ENCODE assay signal across 8 cellular contexts in the genomic region with DNA sequence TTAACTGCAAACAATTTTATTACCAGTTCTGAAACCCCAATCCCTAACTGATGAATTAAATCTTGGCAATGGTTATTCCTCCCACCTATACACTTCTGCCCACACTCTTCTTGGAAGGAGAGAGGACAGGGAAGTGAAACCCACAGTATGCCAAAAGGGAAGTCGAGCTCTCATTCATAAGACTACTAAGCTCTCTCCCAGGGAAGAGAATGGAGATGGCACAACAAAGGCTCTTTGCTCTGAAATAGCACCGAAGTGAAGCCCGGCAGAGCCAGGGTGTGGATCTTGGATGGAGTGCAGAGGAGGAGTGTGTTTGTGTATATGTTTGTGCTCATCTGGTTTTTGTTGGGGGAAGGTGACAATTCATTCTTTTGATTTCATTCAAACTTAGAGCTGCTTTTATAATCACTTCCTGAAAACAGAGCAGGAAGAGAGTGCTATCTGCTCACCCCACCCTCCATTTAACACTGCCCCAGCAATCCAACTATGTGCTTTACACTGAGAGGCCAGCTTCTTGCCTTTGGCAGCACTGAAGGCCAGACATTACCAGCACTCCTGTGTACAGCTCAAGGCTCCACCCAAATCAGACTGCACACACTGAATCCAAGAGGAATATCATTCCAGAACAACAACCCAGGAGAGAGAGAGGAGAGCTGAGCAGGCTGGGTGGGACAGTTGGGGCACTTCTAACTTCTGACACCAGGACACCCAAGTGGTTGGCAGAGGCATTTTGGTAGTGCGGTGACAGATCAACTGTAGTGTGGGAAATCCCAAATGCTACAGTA.
DNase-seq lines count a peak whose midpoint lies in the region; ATAC-seq and TF ChIP-seq lines count a peak whose summit lies in the region.

No MANE protein-coding gene starts in this region.

- DNase-seq in T-helper 2 cell treated with Interferon-gamma antibody and Interleukin-4, amounts not matched to agents 5 μg/mL and 100 μg/mL, for 36 hours (ENCODE audit: low spot score) = no peak
- no peak for DNase-seq in T-helper 2 cell
- no peak for DNase-seq in activated CD8-positive, alpha-beta T cell treated with anti-CD3 and anti-CD28 coated beads for 36 hours
- DNase-seq in heart right ventricle = peak in 1 of 2 donors; percentile 19
- DNase-seq in spleen = no peak
- DNase-seq in erythroblast (lab: John Stamatoyannopoulos, UW) = no peak

- no peaks in the 10 kb centered on the region for H3K9me3 ChIP-seq in heart right ventricle
- H3K9me3 ChIP-seq in spleen = no peaks in the 10 kb centered on the region

- peak; percentile 42 for ATAC-seq in activated CD8-positive, alpha-beta T cell treated with anti-CD3 and anti-CD28 coated beads for 36 hours
- ATAC-seq in heart right ventricle = peak; percentile 39 to 83 (median 76)
- no peak for ATAC-seq in GM18873 (IDR thresholded peaks at IDR 0.05; ENCODE audit: low FRiP score, unreplicated experiment)
- ATAC-seq in HG02884 (IDR thresholded peaks at IDR 0.05; ENCODE audit: unreplicated experiment) = no peak

- TF ChIP-seq CTCF in activated CD8-positive, alpha-beta T cell treated with anti-CD3 and anti-CD28 coated beads for 36 hours (IDR thresholded peaks at IDR 0.05) = no peak
- TF ChIP-seq CTCF in heart right ventricle (IDR thresholded peaks at IDR 0.05) (peak in 1 of 9 donors; percentile 9), spleen (IDR thresholded peaks at IDR 0.05 in 8 of 11, conservative IDR thresholded peaks at IDR 0.05 in 3 of 11) (no peak)

- WGBS in heart right ventricle, 2 donors = 24 to 27% methylated on average over 4 of the region's 4 CpGs
- WGBS in spleen, 5 donors = 24 to 45% (median 26%) methylated on average over 4 of the region's 4 CpGs

- no peaks in the 10 kb centered on the region for H3K9me3 Mint-ChIP-seq in T-helper 2 cell treated with Interferon-gamma antibody and Interleukin-4, amounts not matched to agents 5 μg/mL and 100 μg/mL, for 36 hours
- no peaks in the 10 kb centered on the region for H3K9me3 Mint-ChIP-seq in activated CD8-positive, alpha-beta T cell treated with anti-CD3 and anti-CD28 coated beads for 36 hours

- CTCF ChIA-PET in activated CD8-positive, alpha-beta T cell treated with anti-CD3 and anti-CD28 coated beads for 36 hours (lab: Charles Lee) = interaction anchor here (1.0 to 1.3 kb wide), 4 partner anchors 13 to 65 kb away, joined by 3 to 4 read pairs (median 3); no protein-coding TSS in a partner anchor

- peak overlapping the region; percentile 28 to 89 (median 80) for H3K27ac ChIP-seq in heart right ventricle
- peak overlapping the region; percentile 42 to 80 (median 70) for H3K27ac ChIP-seq in spleen

- H3K4me1 ChIP-seq in heart right ventricle = peaks cover 12 to 48% (median 32%) of the 10 kb centered on the region in 9 donors
- H3K4me1 ChIP-seq in spleen = peaks cover 24 to 54% (median 37%) of the 10 kb centered on the region in 6 donors

- H3K4me1 Mint-ChIP-seq in T-helper 2 cell treated with Interferon-gamma antibody and Interleukin-4, amounts not matched to agents 5 μg/mL and 100 μg/mL, for 36 hours (ENCODE audit: low read depth) = peaks cover 23% of the 10 kb centered on the region
- peaks cover 20% of the 10 kb centered on the region for H3K4me1 Mint-ChIP-seq in activated CD8-positive, alpha-beta T cell treated with anti-CD3 and anti-CD28 coated beads for 36 hours (ENCODE audit: low read depth)

- peak overlapping the region; percentile 71 for H3K4me3 Mint-ChIP-seq in T-helper 2 cell treated with Interferon-gamma antibody and Interleukin-4, amounts not matched to agents 5 μg/mL and 100 μg/mL, for 36 hours
- H3K4me3 Mint-ChIP-seq in activated CD8-positive, alpha-beta T cell treated with anti-CD3 and anti-CD28 coated beads for 36 hours = no peak overlapping the region

- H3K36me3 ChIP-seq in heart right ventricle = peaks cover 0 to 34% (median 0%) of the 10 kb centered on the region in 9 donors
- peaks cover 0 to 31% (median 2%) of the 10 kb centered on the region in 6 donors for H3K36me3 ChIP-seq in spleen

- intact Hi-C loops in activated CD8-positive, alpha-beta T cell treated with anti-CD3 and anti-CD28 coated beads for 36 hours (cut with micrococcal nuclease) = no loop called here
- intact Hi-C loops in heart right ventricle (cut with DNase I) = loop anchor here in 5 of 10 donors (5.0 to 10.0 kb wide), 3 partner anchors 49 to 61 kb away; no protein-coding TSS in a partner anchor
- intact Hi-C loops in spleen (cut with DNase I; ENCODE audit: low total_unique reads) = no loop called here

- TF ChIP-seq POLR2A in spleen (IDR thresholded peaks at IDR 0.05) (no peak), erythroblast (IDR thresholded peaks at IDR 0.05; ENCODE audit: low read length) (no peak)

- H3K4me3 ChIP-seq in heart right ventricle = peak overlapping the region in 1 of 10 donors; percentile 15
- H3K4me3 ChIP-seq in spleen = peak overlapping the region in 1 of 8 donors; percentile 16

- POLR2A ChIA-PET in activated CD8-positive, alpha-beta T cell treated with anti-CD3 and anti-CD28 coated beads for 36 hours (lab: Charles Lee) = no interaction called here

- H3K27me3 Mint-ChIP-seq in T-helper 2 cell treated with Interferon-gamma antibody and Interleukin-4, amounts not matched to agents 5 μg/mL and 100 μg/mL, for 36 hours (ENCODE audit: low read depth) = no peaks in the 10 kb centered on the region
- no peaks in the 10 kb centered on the region for H3K27me3 Mint-ChIP-seq in activated CD8-positive, alpha-beta T cell treated with anti-CD3 and anti-CD28 coated beads for 36 hours

- peaks cover 23% of the 10 kb centered on the region for H3K36me3 Mint-ChIP-seq in T-helper 2 cell treated with Interferon-gamma antibody and Interleukin-4, amounts not matched to agents 5 μg/mL and 100 μg/mL, for 36 hours (ENCODE audit: low read depth)
- peaks cover 9% of the 10 kb centered on the region for H3K36me3 Mint-ChIP-seq in activated CD8-positive, alpha-beta T cell treated with anti-CD3 and anti-CD28 coated beads for 36 hours (ENCODE audit: low read depth)

- H3K27me3 ChIP-seq in heart right ventricle (no peaks in the 10 kb centered on the region), spleen (replicated peaks in 1 of 7) (no peaks in the 10 kb centered on the region)

- peak overlapping the region; percentile 93 for H3K27ac Mint-ChIP-seq in T-helper 2 cell treated with Interferon-gamma antibody and Interleukin-4, amounts not matched to agents 5 μg/mL and 100 μg/mL, for 36 hours
- H3K27ac Mint-ChIP-seq in activated CD8-positive, alpha-beta T cell treated with anti-CD3 and anti-CD28 coated beads for 36 hours = peak overlapping the region; percentile 67

Comparison
In these comparisons a context has a peak if more than half of its experiments do, and no peak if none do; other contexts are left out.
1. ATAC-seq: peak in activated CD8-positive, alpha-beta T cell treated with anti-CD3 and anti-CD28 coated beads for 36 hours (single experiment) and heart right ventricle (8 of 8); none in GM18873 (single experiment) and HG02884 (single experiment).